Comparison of ENCODE assay signal across 16 cellular contexts in the genomic region with DNA sequence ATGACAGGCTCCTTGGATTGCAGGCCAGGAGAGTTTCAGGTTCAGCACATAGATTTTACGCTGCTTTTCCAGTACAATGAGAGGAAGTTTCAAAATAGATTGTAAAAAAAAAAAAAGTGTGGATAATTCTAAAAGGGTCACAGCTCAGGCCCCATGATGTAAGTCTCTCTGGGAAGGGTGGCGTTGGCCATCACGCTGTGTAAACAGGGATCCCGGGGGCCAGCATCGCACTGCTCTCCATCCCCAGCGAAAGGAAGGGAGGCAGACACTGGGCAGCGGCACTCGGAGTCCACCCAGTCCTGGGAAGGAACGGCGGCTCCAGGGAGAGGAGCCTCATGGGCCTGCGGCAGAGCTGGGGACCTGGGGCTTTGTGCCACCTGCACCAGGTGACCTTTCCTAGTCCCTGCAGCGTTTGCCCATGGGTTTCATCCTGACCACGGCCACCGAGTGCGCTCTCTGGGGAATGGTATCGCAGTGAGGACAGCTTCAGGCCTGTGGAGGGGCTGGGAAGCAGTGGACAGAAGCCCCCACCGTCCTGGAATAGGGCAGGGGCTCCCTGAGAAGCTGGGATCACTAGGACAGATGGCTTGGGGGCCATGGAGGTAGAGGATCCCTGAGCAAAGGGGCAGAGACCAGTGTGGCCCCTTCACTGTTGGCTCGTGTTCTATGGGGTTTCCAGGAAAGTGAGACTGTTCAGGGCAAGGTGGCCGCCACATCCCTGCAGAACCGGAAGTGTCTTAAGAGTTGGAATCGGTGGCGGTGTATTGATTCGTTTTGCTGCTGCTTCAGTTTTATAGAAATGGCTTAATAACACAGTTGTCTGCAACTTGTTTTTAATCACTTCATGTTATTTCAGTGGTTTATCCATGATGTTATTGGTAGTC. TPM values are rescaled to one million over a fixed set of nuclear protein-coding genes. Genes with fewer than 3 reads are reported as not detected.
A peak's percentile ranks its signal among the peaks of the same experiment; 100 is the strongest.
DNase-seq lines count a peak whose midpoint lies in the region; ATAC-seq, FAIRE-seq and TF ChIP-seq lines count a peak whose summit lies in the region.
"Had no signal": no experiment of that assay in that cellular context is flagged by ENCODE, and none has a peak within 500 bp of the region (broad histone marks: within the 10 kb centered on the region; RNA-seq: fewer than 3 reads in every experiment).

No MANE protein-coding gene starts in this region.

- H3K18ac ChIP-seq in mesenchymal stem cell (ENCODE audit: low read depth in 1 of 2, low read length in 2 of 2) = no peak overlapping the region

- no peak overlapping the region for H2BK15ac ChIP-seq in mesenchymal stem cell (ENCODE audit: low read depth, poor library complexity, severe bottlenecking)

- in situ Hi-C loops in HepG2 (cut with HindIII; ENCODE audit: extremely low pct_ligation_motif_present, low pct_unique_long_range_greater_than_20kb) = no loop called here

- H3K4ac ChIP-seq in mesenchymal stem cell (ENCODE audit: low read depth in 1 of 2, low read length in 2 of 2) = no peak overlapping the region

- no peak for FAIRE-seq in HepG2 (lab: Jason Lieb, UNC)
- FAIRE-seq: RCC 7860 had no signal

- no peaks in the 10 kb centered on the region for H4K20me1 ChIP-seq in HepG2 (ENCODE audit: insufficient read depth, low read length)

- no peak for TF ChIP-seq EP300 in HepG2 (IDR thresholded peaks at IDR 0.05; ENCODE audit: low read depth in 2 of 2, low read length in 2 of 2)
- TF ChIP-seq EP300 in HepG2 (CRISPR knock-in tag; IDR thresholded peaks at IDR 0.05; ENCODE audit: borderline replicate concordance) = no peak
- no peak for TF ChIP-seq EP300 in sigmoid colon (IDR thresholded peaks at IDR 0.05)

- H2BK12ac ChIP-seq in mesenchymal stem cell (ENCODE audit: low read length in 2 of 2) = no peak overlapping the region

- TF ChIP-seq POLR2A in HepG2 (IDR thresholded peaks at IDR 0.05; ENCODE audit: insufficient read depth in 1 of 2, low read depth in 2 of 2, low read length in 2 of 2) = no peak
- no peak for TF ChIP-seq POLR2A in sigmoid colon (IDR thresholded peaks at IDR 0.05)

- no peak overlapping the region for H2AK5ac ChIP-seq in mesenchymal stem cell (ENCODE audit: low read length, severe bottlenecking)

- H3K9ac ChIP-seq in HepG2 (ENCODE audit: insufficient read depth, low read depth, low read length) (no peak overlapping the region), skeletal muscle tissue (ENCODE audit: low read depth in 1 of 3, low read length in 3 of 3) (no peak overlapping the region), mesenchymal stem cell (ENCODE audit: low read length) (no peak overlapping the region)

- H3K4me2 ChIP-seq in HepG2 (ENCODE audit: low read depth, low read length) = no peak overlapping the region
- H3K4me2 ChIP-seq in mesenchymal stem cell (ENCODE audit: low read length, poor library complexity, severe bottlenecking) = no peak overlapping the region

- H3K27ac ChIP-seq in HepG2 (ENCODE audit: extremely low read length, insufficient read depth, low read length) (no peak overlapping the region), skeletal muscle tissue (ENCODE audit: low read depth, low read length) (peak overlapping the region; percentile 50), mesenchymal stem cell (ENCODE audit: low read length, poor library complexity, severe bottlenecking) (no peak overlapping the region), sigmoid colon (peak overlapping the region in 1 of 4 donors; percentile 23), substantia nigra (ENCODE audit: low read depth, low read length, poor library complexity, severe bottlenecking) (no peak overlapping the region)
- H3K27ac ChIP-seq: cardiac muscle cell, ovary had no signal

- H4K91ac ChIP-seq in mesenchymal stem cell (ENCODE audit: low read length) = no peak overlapping the region

- H3K4me1 ChIP-seq in HepG2 (ENCODE audit: insufficient read depth, low read length) (peaks cover 16% of the 10 kb centered on the region; the same call in 1 of the 2 replicates), skeletal muscle tissue (ENCODE audit: control insufficient read depth in 3 of 3, insufficient read depth in 3 of 3, low read length in 3 of 3) (peaks cover 8 to 14% (median 12%) of the 10 kb centered on the region in 3 donors), mesenchymal stem cell (ENCODE audit: control insufficient read depth, insufficient read depth, low read depth, low read length) (no peaks in the 10 kb centered on the region), sigmoid colon (no peaks in the 10 kb centered on the region)

- 89% methylated on average over 12 of the region's 23 CpGs for WGBS in HepG2 (ENCODE audit: low lambda C conversion rate)
- WGBS in mesenchymal stem cell = 93% methylated on average over 21 of the region's 23 CpGs
- 88 to 94% methylated on average over 23 of the region's 23 CpGs for WGBS in sigmoid colon, 2 donors

- TF ChIP-seq RAD21 in HepG2 (CRISPR knock-in tag; IDR thresholded peaks at IDR 0.05) = no peak

- H4K8ac ChIP-seq in mesenchymal stem cell (ENCODE audit: low read length) = no peak overlapping the region

- no peak for ATAC-seq in HepG2
- ATAC-seq: HCT116; stimulated activated effector memory CD8-positive, alpha-beta T cell treated with anti-CD3 and anti-CD28 coated beads, Interleukin-12 subunit alpha, Interleukin-12 subunit beta, amount 100 ng/mL, for 72 hours had no signal

- H3K9me3 ChIP-seq in HepG2 (ENCODE audit: low read length) = no peaks in the 10 kb centered on the region
- H3K9me3 ChIP-seq in skeletal muscle tissue (ENCODE audit: control insufficient read depth in 3 of 3, low read length in 3 of 3) = no peaks in the 10 kb centered on the region
- H3K9me3 ChIP-seq in mesenchymal stem cell (ENCODE audit: control insufficient read depth, low read length) = no peaks in the 10 kb centered on the region
- H3K9me3 ChIP-seq in sigmoid colon = no peaks in the 10 kb centered on the region
- H3K9me3 ChIP-seq: ovary had no signal

- H3K14ac ChIP-seq in mesenchymal stem cell (ENCODE audit: low read length in 2 of 2) = no peak overlapping the region

- POLR2A ChIA-PET in HepG2 (lab: Yijun Ruan, JAX) = no interaction called here

- H3K79me1 ChIP-seq in mesenchymal stem cell (replicated peaks; ENCODE audit: low read length, poor library complexity, severe bottlenecking) = peaks cover 45% of the 10 kb centered on the region

- H3K36me3 ChIP-seq in HepG2 (replicated peaks in 1 of 2; ENCODE audit: control insufficient read depth in 1 of 2, insufficient read depth in 2 of 2, low read length in 2 of 2) (peaks cover 4 to 7% of the 10 kb centered on the region in 2 experiments; a peak in 1 of 5 replicates), skeletal muscle tissue (ENCODE audit: control insufficient read depth in 3 of 3, insufficient read depth in 3 of 3, low read length in 3 of 3) (no peaks in the 10 kb centered on the region), mesenchymal stem cell (ENCODE audit: control insufficient read depth in 1 of 2, insufficient read depth in 2 of 2, low read depth in 1 of 2, low read length in 2 of 2) (peaks cover 0 to 3% of the 10 kb centered on the region in 2 experiments), sigmoid colon (no peaks in the 10 kb centered on the region)
- H3K36me3 ChIP-seq: cardiac muscle cell, ovary had no signal

- H3K79me2 ChIP-seq in HepG2 (ENCODE audit: insufficient read depth, low read length) = peaks cover 9% of the 10 kb centered on the region

- H3K27me3 ChIP-seq in HepG2 (ENCODE audit: control insufficient read depth in 1 of 2, insufficient read depth in 2 of 2, low read length in 2 of 2) (no peaks in the 10 kb centered on the region), skeletal muscle tissue (ENCODE audit: control insufficient read depth in 3 of 3, insufficient read depth in 3 of 3, low read length in 3 of 3) (no peaks in the 10 kb centered on the region), mesenchymal stem cell (ENCODE audit: control insufficient read depth in 1 of 2, insufficient read depth in 1 of 2, low read length in 2 of 2) (no peaks in the 10 kb centered on the region), sigmoid colon (no peaks in the 10 kb centered on the region)
- H3K27me3 ChIP-seq: cardiac muscle cell, ovary had no signal

- CTCF ChIA-PET in HepG2 (lab: Yijun Ruan, JAX; ENCODE audit: low intra/inter-chr PET ratio, low total read pairs) = no interaction called here

- no peak overlapping the region for H3K23ac ChIP-seq in mesenchymal stem cell (ENCODE audit: low read length in 2 of 2)

- H3K4me3 ChIP-seq in HepG2 (replicated peaks in 1 of 3; ENCODE audit: insufficient read depth in 1 of 3, low read depth in 2 of 3, low read length in 3 of 3) (no peak overlapping the region), skeletal muscle tissue (ENCODE audit: low read length in 3 of 3) (no peak overlapping the region), mesenchymal stem cell (ENCODE audit: insufficient read depth in 1 of 2, low read depth in 1 of 2, low read length in 2 of 2) (no peak overlapping the region), sigmoid colon (no peak overlapping the region)
- H3K4me3 ChIP-seq: cardiac muscle cell, ovary had no signal

- no peak overlapping the region for H2BK5ac ChIP-seq in mesenchymal stem cell (ENCODE audit: low read depth, low read length, poor library complexity, severe bottlenecking)

- intact Hi-C loops in HepG2 (cut with micrococcal nuclease; ENCODE audit: unreplicated experiment) (no loop called here), sigmoid colon (cut with DNase I) (no loop called here)

- no peak overlapping the region for H2BK120ac ChIP-seq in mesenchymal stem cell (ENCODE audit: low read depth, low read length)

- no peak for TF ChIP-seq CTCF in HepG2 (CRISPR knock-in tag; IDR thresholded peaks at IDR 0.05)
- no peak for TF ChIP-seq CTCF in sigmoid colon (IDR thresholded peaks at IDR 0.05)

- DNase-seq in GM03348 (ENCODE audit: low spot score) (peak; percentile 4), dermis microvascular lymphatic vessel endothelial cell (ENCODE audit: low read depth in 2 of 2) (peak; percentile 86 to 87), HepG2 (ENCODE audit: low spot score) (no peak), mesenchymal stem cell (no peak), sigmoid colon (no peak), substantia nigra (lab: John Stamatoyannopoulos, UW) (no peak), NCI-H446 treated with DMSO at 0.1 percent for 48 hours (lab: John Stamatoyannopoulos, UW) (no peak)
- DNase-seq: activated CD4-positive, alpha-beta T cell treated with anti-CD3 and anti-CD28 coated beads, Interleukin-2, amount 50 U/mL, for 1 hour; Kasumi-1; NCI-H1436; ovary had no signal

- BruUV-seq in HepG2 (replicated peaks; lab: Mats Ljungman, UMichigan) = no TSS peak

- no peak overlapping the region for H2AFZ ChIP-seq in HepG2 (ENCODE audit: low read length)
- no peak overlapping the region for H2AFZ ChIP-seq in mesenchymal stem cell (ENCODE audit: low read depth, low read length)

RNA-seq across cellular contexts. Expression of a gene that starts 38.9 kb away (rescaled TPM):
- 30.7 and 39.1 TPM in 2 replicates for total RNA-seq in dermis microvascular lymphatic vessel endothelial cell
- total RNA-seq in HepG2 (2016; rRNA removed; fragmentation: Illumina TruSeq; extraction: Trizol) = 18.2 and 21.0 TPM in 2 replicates
- total RNA-seq in HepG2 (2016; cell fraction: cytosol; rRNA removed; fragmentation: Illumina TruSeq; extraction: Trizol; ENCODE audit: low read depth) = 9.3 and 11.0 TPM in 2 replicates
- total RNA-seq in HepG2 (2016; cell fraction: insoluble cytoplasmic fraction; rRNA removed; fragmentation: Illumina TruSeq; extraction: Trizol) = 16.0 and 24.7 TPM in 2 replicates
- 16.1 and 18.9 TPM in 2 replicates for total RNA-seq in HepG2 (2016; cell fraction: membrane; rRNA removed; fragmentation: Illumina TruSeq; extraction: Trizol)
- total RNA-seq in HepG2 (2016; cell fraction: nucleus; rRNA removed; fragmentation: Illumina TruSeq; extraction: Trizol) = 21.7 and 25.1 TPM in 2 replicates
- 27.7 and 35.5 TPM in 2 replicates for polyA plus RNA-seq in HepG2 (2011; rRNA removed)
- polyA plus RNA-seq in HepG2 (2011; cell fraction: cytosol; rRNA removed) = 11.1 and 23.9 TPM in 2 replicates
- polyA plus RNA-seq in HepG2 (2011; cell fraction: nucleus; rRNA removed) = 115 and 118 TPM in 2 replicates
- polyA plus RNA-seq in HepG2 (2012) = 37.4 and 43.4 TPM in 2 replicates
- 2.0 and 3.4 TPM in 2 replicates for polyA plus RNA-seq in HepG2 (2016; cell fraction: cytosol; fragmentation: Illumina TruSeq; extraction: Trizol; ENCODE audit: low read depth)
- polyA plus RNA-seq in HepG2 (2016; cell fraction: insoluble cytoplasmic fraction; fragmentation: Illumina TruSeq; extraction: Trizol; ENCODE audit: low read depth) = 17.8 and 20.5 TPM in 2 replicates
- 5.5 and 5.6 TPM in 2 replicates for polyA plus RNA-seq in HepG2 (2016; cell fraction: membrane; fragmentation: Illumina TruSeq; extraction: Trizol; ENCODE audit: low read depth)
- polyA plus RNA-seq in HepG2 (2016; cell fraction: nucleus; fragmentation: Illumina TruSeq; extraction: Trizol; ENCODE audit: insufficient read depth, low read depth) = 51.0 and 56.7 TPM in 2 replicates
- polyA minus RNA-seq in HepG2 (2011; rRNA and poly(A)+ RNA removed; ENCODE audit: low replicate concordance) = 4.5 and 52.2 TPM in 2 replicates
- polyA minus RNA-seq in HepG2 (2011; cell fraction: cytosol; rRNA and poly(A)+ RNA removed) = 14.2 and 24.5 TPM in 2 replicates
- polyA minus RNA-seq in HepG2 (2011; cell fraction: nucleus; rRNA and poly(A)+ RNA removed) = 45.0 and 59.1 TPM in 2 replicates
- total RNA-seq in skeletal muscle tissue = 28.2 TPM
- 11.5 TPM for polyA plus RNA-seq in mesenchymal stem cell (2013, experiment 1 of 2)
- 11.0 TPM for polyA plus RNA-seq in mesenchymal stem cell (2013, experiment 2 of 2)
- total RNA-seq in sigmoid colon = 10 to 100 TPM; 15.7 to 21.6 (median 17.8) TPM
- 10 to 100 TPM in 1 of 3 donors, 1 to 10 TPM in 2; 3.0 to 14.6 (median 6.7) TPM for polyA plus RNA-seq in sigmoid colon

Comparison
In these comparisons a context has a peak if more than half of its experiments do, and no peak if none do; other contexts are left out.
1. DNase-seq: peak in GM03348 (single experiment) and dermis microvascular lymphatic vessel endothelial cell (2 of 2); none in HepG2 (single experiment), mesenchymal stem cell (single experiment), sigmoid colon (single experiment), substantia nigra (0 of 49) and NCI-H446 treated with DMSO at 0.1 percent for 48 hours (single experiment).